29 cellular contexts compared by ENCODE assay signal in the genomic region with DNA sequence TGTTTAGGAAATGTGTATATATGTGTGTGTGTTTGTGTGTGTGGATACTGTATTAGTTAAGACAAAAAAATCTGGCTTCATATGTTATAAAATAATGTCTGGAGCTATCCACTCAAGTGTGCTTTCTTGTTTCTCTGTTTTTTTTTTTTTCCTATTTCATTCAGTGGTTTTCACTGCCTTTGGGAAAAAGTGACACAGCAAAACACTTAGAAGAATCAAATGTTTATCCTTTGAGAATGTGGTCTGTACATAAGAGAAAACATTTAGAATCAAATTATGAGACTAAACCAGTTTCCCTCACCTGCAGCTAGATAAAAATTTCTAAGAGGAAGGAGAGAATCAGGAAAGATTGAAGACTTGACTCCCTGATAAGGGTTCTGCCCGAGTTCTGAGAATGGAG. TPM values are rescaled to one million over a fixed set of nuclear protein-coding genes. Genes with fewer than 3 reads are reported as not detected.
"Had no signal": no experiment of that assay in that cellular context is flagged by ENCODE, and none has a peak within 500 bp of the region (broad histone marks: within the 10 kb centered on the region; RNA-seq: fewer than 3 reads in every experiment).

No MANE protein-coding gene starts in this region.

- H2AFZ ChIP-seq: hepatocyte, parathyroid adenoma had no signal

- H3K27me3 ChIP-seq: breast epithelium, dorsolateral prefrontal cortex, esophagus muscularis mucosa, hepatocyte, left lung, right lobe of liver, tibial artery had no signal

- H3K4me2 ChIP-seq: hepatocyte had no signal

- H3K27ac Mint-ChIP-seq: activated B cell treated with CpG ODN at 0.5 μM for 24 hours; activated CD4-positive, alpha-beta memory T cell treated with anti-CD3 and anti-CD28 coated beads, Interleukin-2, amount 10 ng/mL, durations not matched to agents 7 days and 5 days; activated naive CD4-positive, alpha-beta T cell treated with anti-CD3 and anti-CD28 coated beads for 36 hours; activated naive CD8-positive, alpha-beta T cell treated with anti-CD3 and anti-CD28 coated beads, Interleukin-2, amount 10 ng/mL, durations not matched to agents 7 days and 5 days; effector memory CD8-positive, alpha-beta T cell; stimulated activated naive CD8-positive, alpha-beta T cell treated with anti-CD3 and anti-CD28 coated beads, Interleukin-15, amount 100 ng/mL, for 72 hours had no signal

- H3K9me3 Mint-ChIP-seq: activated naive CD4-positive, alpha-beta T cell treated with anti-CD3 and anti-CD28 coated beads for 36 hours; activated naive CD8-positive, alpha-beta T cell treated with anti-CD3 and anti-CD28 coated beads, Interleukin-2, amount 10 ng/mL, durations not matched to agents 7 days and 5 days; central memory CD8-positive, alpha-beta T cell; effector memory CD8-positive, alpha-beta T cell; stimulated activated naive CD8-positive, alpha-beta T cell treated with anti-CD3 and anti-CD28 coated beads, Interleukin-15, amount 100 ng/mL, for 72 hours had no signal

- H3K36me3 ChIP-seq: breast epithelium, esophagus muscularis mucosa, left lung, neutrophil, right lobe of liver, tibial artery had no signal

- H3K36me3 Mint-ChIP-seq: activated naive CD8-positive, alpha-beta T cell treated with anti-CD3 and anti-CD28 coated beads, Interleukin-2, amount 10 ng/mL, durations not matched to agents 7 days and 5 days had no signal

- H3K27me3 Mint-ChIP-seq: activated CD4-positive, alpha-beta memory T cell treated with anti-CD3 and anti-CD28 coated beads, Interleukin-2, amount 10 ng/mL, durations not matched to agents 7 days and 5 days; activated naive CD8-positive, alpha-beta T cell treated with anti-CD3 and anti-CD28 coated beads, Interleukin-2, amount 10 ng/mL, durations not matched to agents 7 days and 5 days; central memory CD8-positive, alpha-beta T cell; stimulated activated naive CD8-positive, alpha-beta T cell treated with anti-CD3 and anti-CD28 coated beads, Interleukin-15, amount 100 ng/mL, for 72 hours had no signal

- H3K4me1 ChIP-seq: parathyroid adenoma, right lobe of liver had no signal

- H3K9ac ChIP-seq: parathyroid adenoma had no signal

- H3K79me2 ChIP-seq: hepatocyte, parathyroid adenoma had no signal

- ATAC-seq: effector memory CD8-positive, alpha-beta T cell; left lung; right lobe of liver; stimulated activated naive CD8-positive, alpha-beta T cell treated with anti-CD3 and anti-CD28 coated beads, Interleukin-15, amount 100 ng/mL, for 72 hours had no signal

- FAIRE-seq: colon, frontal cortex had no signal

- H3K9me3 ChIP-seq: neutrophil, right lobe of liver, tibial artery had no signal

- H3K4me3 Mint-ChIP-seq: activated B cell treated with CpG ODN at 0.5 μM for 24 hours; activated CD4-positive, alpha-beta memory T cell treated with anti-CD3 and anti-CD28 coated beads, Interleukin-2, amount 10 ng/mL, durations not matched to agents 7 days and 5 days; activated naive CD4-positive, alpha-beta T cell treated with anti-CD3 and anti-CD28 coated beads for 36 hours; activated naive CD8-positive, alpha-beta T cell treated with anti-CD3 and anti-CD28 coated beads, Interleukin-2, amount 10 ng/mL, durations not matched to agents 7 days and 5 days; central memory CD8-positive, alpha-beta T cell; effector memory CD8-positive, alpha-beta T cell; nephron; stimulated activated naive CD8-positive, alpha-beta T cell treated with anti-CD3 and anti-CD28 coated beads, Interleukin-15, amount 100 ng/mL, for 72 hours had no signal

- H3K27ac ChIP-seq: breast epithelium, dorsolateral prefrontal cortex, esophagus muscularis mucosa, hepatocyte, left lung, neutrophil, parathyroid adenoma, right lobe of liver, tibial artery had no signal

- DNase-seq: activated B cell treated with CpG ODN at 0.5 μM for 24 hours; activated CD4-positive, alpha-beta memory T cell treated with anti-CD3 and anti-CD28 coated beads, Interleukin-2, amount 10 ng/mL, durations not matched to agents 7 days and 5 days; activated CD4-positive, alpha-beta T cell treated with anti-CD3 and anti-CD28 coated beads for 4 hours; activated effector memory CD4-positive, alpha-beta T cell treated with Interleukin-2 at 50 U/mL for 16 hours; activated naive CD4-positive, alpha-beta T cell treated with anti-CD3 and anti-CD28 coated beads for 36 hours; activated naive CD8-positive, alpha-beta T cell treated with anti-CD3 and anti-CD28 coated beads, Interleukin-2, amount 10 ng/mL, durations not matched to agents 7 days and 5 days; amniotic stem cell; dorsolateral prefrontal cortex; effector memory CD8-positive, alpha-beta T cell; glutamatergic neuron; kidney glomerular epithelial cell; left lung; right lobe of liver; stimulated activated CD4-positive, alpha-beta T cell treated with anti-CD3 and anti-CD28 coated beads, Interleukin-1b, Interleukin-23, amount 100 ng/mL, for 48 hours; stimulated activated naive CD8-positive, alpha-beta T cell treated with anti-CD3 and anti-CD28 coated beads, Interleukin-15, amount 100 ng/mL, for 72 hours; T-helper 1 cell; T-helper 9 cell; tibial artery had no signal

- H3K4me3 ChIP-seq: breast epithelium, dorsolateral prefrontal cortex, esophagus muscularis mucosa, hepatocyte, left lung, lung, right lobe of liver, skin epidermis, tibial artery had no signal

RNA-seq across cellular contexts. Expression of gene TMC1, which starts 8.1 kb away (rescaled TPM):
- total RNA-seq: activated B cell treated with CpG ODN at 0.5 μM for 24 hours; activated naive CD4-positive, alpha-beta T cell treated with anti-CD3 and anti-CD28 coated beads for 36 hours; activated naive CD8-positive, alpha-beta T cell treated with anti-CD3 and anti-CD28 coated beads, Interleukin-2, amount 10 ng/mL, durations not matched to agents 7 days and 5 days; esophagus muscularis mucosa had no signal
